22 cellular contexts compared by ENCODE assay signal in genomic region chr10:100504101-100504500, GRCh38. TPM values are rescaled to one million over a fixed set of nuclear protein-coding genes. Genes with fewer than 3 reads are reported as not detected.
DNase-seq lines count a peak whose midpoint lies in the region; ATAC-seq and TF ChIP-seq lines count a peak whose summit lies in the region.
"Had no signal": no experiment of that assay in that cellular context is flagged by ENCODE, and none has a peak within 500 bp of the region (broad histone marks: within the 10 kb centered on the region; RNA-seq: fewer than 3 reads in every experiment).

No MANE protein-coding gene starts in this region.

- TF ChIP-seq POLR2A in thyroid gland (IDR thresholded peaks at IDR 0.05), result no peak

- H3K4me3 ChIP-seq in cardiac muscle cell (no peak overlapping the region), heart right ventricle (no peak overlapping the region), SJSA1 (no peak overlapping the region), thyroid gland (replicated peaks in 1 of 3) (no peak overlapping the region)

- intact Hi-C loops in heart right ventricle (cut with DNase I) (loop anchor here in 1 of 10 donors (10.0 kb wide), 1 partner anchor 69 kb away; no protein-coding TSS in a partner anchor), thyroid gland (cut with DNase I) (no loop called here)

- H3K27me3 ChIP-seq in cardiac muscle cell, result no peaks in the 10 kb centered on the region
- no peaks in the 10 kb centered on the region for H3K27me3 ChIP-seq in heart right ventricle
- no peaks in the 10 kb centered on the region for H3K27me3 ChIP-seq in SJSA1 (replicated peaks)
- H3K27me3 ChIP-seq in thyroid gland, result no peaks in the 10 kb centered on the region

- peak overlapping the region; percentile 69 for H3K27ac Mint-ChIP-seq in stimulated activated effector memory CD8-positive, alpha-beta T cell treated with anti-CD3 and anti-CD28 coated beads, Interleukin-12 subunit alpha, Interleukin-12 subunit beta, amount 100 ng/mL, for 72 hours
- H3K27ac Mint-ChIP-seq: activated naive CD8-positive, alpha-beta T cell treated with anti-CD3 and anti-CD28 coated beads, Interleukin-2, amount 50 U/mL, for 24 hours; CD4-positive, CD25-positive, alpha-beta regulatory T cell had no signal

- H3K36me3 ChIP-seq in cardiac muscle cell (peaks cover 19% of the 10 kb centered on the region), heart right ventricle (peaks cover 0 to 93% (median 33%) of the 10 kb centered on the region in 9 donors), SJSA1 (peaks cover 26% of the 10 kb centered on the region), thyroid gland (peaks cover 0 to 3% of the 10 kb centered on the region in 2 donors)

- H3K36me3 Mint-ChIP-seq in stimulated activated effector memory CD8-positive, alpha-beta T cell treated with anti-CD3 and anti-CD28 coated beads, Interleukin-12 subunit alpha, Interleukin-12 subunit beta, amount 100 ng/mL, for 72 hours, result peaks cover 82% of the 10 kb centered on the region

- H3K4me1 Mint-ChIP-seq in stimulated activated effector memory CD8-positive, alpha-beta T cell treated with anti-CD3 and anti-CD28 coated beads, Interleukin-12 subunit alpha, Interleukin-12 subunit beta, amount 100 ng/mL, for 72 hours, result peaks cover 39% of the 10 kb centered on the region

- ATAC-seq in heart right ventricle (no peak), GM21390 (IDR thresholded peaks at IDR 0.05; ENCODE audit: unreplicated experiment) (no peak)
- no peak for ATAC-seq in stimulated activated effector memory CD8-positive, alpha-beta T cell treated with anti-CD3 and anti-CD28 coated beads, Interleukin-12 subunit alpha, Interleukin-12 subunit beta, amount 100 ng/mL, for 72 hours
- ATAC-seq: activated naive CD8-positive, alpha-beta T cell treated with anti-CD3 and anti-CD28 coated beads, Interleukin-2, amount 50 U/mL, for 24 hours; esophagus mucosa; Panc1 had no signal

- DNase-seq in cardiac muscle cell (ENCODE audit: low read depth in 1 of 2, low spot score in 1 of 2) (peak; percentile 8 to 46), heart right ventricle (no peak), SJSA1 (ENCODE audit: low read depth in 1 of 2, low spot score in 2 of 2) (peak in 1 of 2 experiments; percentile 80), fibroblast of gingiva (ENCODE audit: low read depth) (peak; percentile 46), T-helper 2 cell (no peak), thyroid gland (no peak)
- no peak for DNase-seq in stimulated activated effector memory CD8-positive, alpha-beta T cell treated with anti-CD3 and anti-CD28 coated beads, Interleukin-12 subunit alpha, Interleukin-12 subunit beta, amount 100 ng/mL, for 72 hours (ENCODE audit: low spot score in 2 of 2)
- DNase-seq: ACHN; activated naive CD8-positive, alpha-beta T cell treated with anti-CD3 and anti-CD28 coated beads, Interleukin-2, amount 50 U/mL, for 24 hours; CD4-positive, CD25-positive, alpha-beta regulatory T cell; DMS153; head of caudate nucleus; NCI-H146; NCI-H748 treated with DMSO at 0.1 percent for 48 hours; stimulated activated CD4-positive, alpha-beta T cell treated with anti-CD3 and anti-CD28 coated beads, Interleukin-12 subunit alpha, Interleukin-12 subunit beta, amount 100 ng/mL, for 4 hours had no signal

- H3K4me1 ChIP-seq in cardiac muscle cell (ENCODE audit: low read depth) (peaks cover 10% of the 10 kb centered on the region), heart right ventricle (peaks cover 0 to 7% (median 0%) of the 10 kb centered on the region in 9 donors), SJSA1 (replicated peaks) (peaks cover 43% of the 10 kb centered on the region), thyroid gland (no peaks in the 10 kb centered on the region)

- no peak for TF ChIP-seq CTCF in cardiac muscle cell (IDR thresholded peaks at IDR 0.05; ENCODE audit: low read depth, low read length)
- no peak for TF ChIP-seq CTCF in heart right ventricle (IDR thresholded peaks at IDR 0.05)
- no peak for TF ChIP-seq CTCF in thyroid gland (IDR thresholded peaks at IDR 0.05)

- H3K27ac ChIP-seq in cardiac muscle cell (peak overlapping the region; percentile 78), heart right ventricle (no peak overlapping the region), SJSA1 (peak overlapping the region; percentile 60), thyroid gland (no peak overlapping the region)

- 63 to 74% methylated on average over 5 of the region's 5 CpGs for WGBS in heart right ventricle, 2 donors
- WGBS in thyroid gland, 2 donors, result 68 to 74% methylated on average over 5 of the region's 5 CpGs

- no peaks in the 10 kb centered on the region for H3K9me3 Mint-ChIP-seq in stimulated activated effector memory CD8-positive, alpha-beta T cell treated with anti-CD3 and anti-CD28 coated beads, Interleukin-12 subunit alpha, Interleukin-12 subunit beta, amount 100 ng/mL, for 72 hours
- H3K9me3 Mint-ChIP-seq: activated naive CD8-positive, alpha-beta T cell treated with anti-CD3 and anti-CD28 coated beads, Interleukin-2, amount 50 U/mL, for 24 hours; CD4-positive, CD25-positive, alpha-beta regulatory T cell had no signal

- H3K9me3 ChIP-seq in cardiac muscle cell (ENCODE audit: low read depth) (no peaks in the 10 kb centered on the region), heart right ventricle (no peaks in the 10 kb centered on the region), SJSA1 (replicated peaks) (no peaks in the 10 kb centered on the region), thyroid gland (no peaks in the 10 kb centered on the region)

- no peak overlapping the region for H3K4me3 Mint-ChIP-seq in stimulated activated effector memory CD8-positive, alpha-beta T cell treated with anti-CD3 and anti-CD28 coated beads, Interleukin-12 subunit alpha, Interleukin-12 subunit beta, amount 100 ng/mL, for 72 hours
- H3K4me3 Mint-ChIP-seq: activated naive CD8-positive, alpha-beta T cell treated with anti-CD3 and anti-CD28 coated beads, Interleukin-2, amount 50 U/mL, for 24 hours; CD4-positive, CD25-positive, alpha-beta regulatory T cell had no signal

RNA-seq across cellular contexts. Expression of gene SEC31B, which starts 15.6 kb away (rescaled TPM):
- total RNA-seq in cardiac muscle cell (8.0 and 13.2 TPM in 2 replicates), heart right ventricle (10 to 100 TPM in 1 of 10 donors, 1 to 10 TPM in 9; 6.7 to 10.6 (median 8.3) TPM), thyroid gland (1 to 10 TPM; 4.2 to 8.9 (median 6.9) TPM)
- polyA plus RNA-seq in cardiac muscle cell (15.0 and 23.1 TPM in 2 replicates), heart right ventricle (10 to 100 TPM in 1 of 2 donors, 1 to 10 TPM in 1; 2.7 to 28.2 TPM)
- 1.8 and 2.2 TPM in 2 replicates for total RNA-seq in SJSA1 (2014; rRNA removed; shearing (Covaris generic))

RNA-seq across cellular contexts. Expression of gene NDUFB8, which starts 25.6 kb away (rescaled TPM):
- total RNA-seq in cardiac muscle cell (296 and 504 TPM in 2 replicates), heart right ventricle (100 to 1,000 TPM; 321 to 498 (median 422) TPM), thyroid gland (100 to 1,000 TPM; 164 to 339 (median 209) TPM)
- polyA plus RNA-seq in cardiac muscle cell (577 and 748 TPM in 2 replicates), heart right ventricle (100 to 1,000 TPM; 750 to 915 TPM)
- 195 and 280 TPM in 2 replicates for total RNA-seq in SJSA1 (2014; rRNA removed; shearing (Covaris generic))

RNA-seq across cellular contexts. Expression of gene HIF1AN, which starts 31.6 kb away (rescaled TPM):
- total RNA-seq in cardiac muscle cell (16.6 and 20.3 TPM in 2 replicates), heart right ventricle (10 to 100 TPM; 40.9 to 66.8 (median 50.4) TPM), thyroid gland (10 to 100 TPM in 2 of 4 donors, 1 to 10 TPM in 2; 9.1 to 15.4 (median 11.1) TPM)
- polyA plus RNA-seq in cardiac muscle cell (37.4 and 40.2 TPM in 2 replicates), heart right ventricle (1 to 10 TPM; 7.1 to 7.2 TPM)
- total RNA-seq in SJSA1 (2014; rRNA removed; shearing (Covaris generic)), result 3.0 and 9.5 TPM in 2 replicates

RNA-seq across cellular contexts. Expression of gene WNT8B, which starts 41.3 kb away (rescaled TPM):
- total RNA-seq in cardiac muscle cell, result 0.07 TPM in 1 of 2 replicates, not detected in the other
- polyA plus RNA-seq in cardiac muscle cell, result not detected in 2 replicates
- total RNA-seq in heart right ventricle, result not detected
- not detected for polyA plus RNA-seq in heart right ventricle
- not detected in 2 replicates for total RNA-seq in SJSA1 (2014; rRNA removed; shearing (Covaris generic))
- not detected for total RNA-seq in thyroid gland
- total RNA-seq: cardiac septum; CD4-positive, CD25-positive, alpha-beta regulatory T cell; esophagus mucosa; liver; renal cortical epithelial cell; SK-MEL-5 had no signal
- polyA plus RNA-seq: liver had no signal

Comparison
In these comparisons a context has a peak if more than half of its experiments do, and no peak if none do; other contexts are left out.
1. DNase-seq: peak in cardiac muscle cell (2 of 2) and fibroblast of gingiva (single experiment); none in heart right ventricle (0 of 2), stimulated activated effector memory CD8-positive, alpha-beta T cell treated with anti-CD3 and anti-CD28 coated beads, Interleukin-12 subunit alpha, Interleukin-12 subunit beta, amount 100 ng/mL, for 72 hours (0 of 2), T-helper 2 cell (0 of 5) and thyroid gland (0 of 2).
2. H3K27ac ChIP-seq: peak in cardiac muscle cell (single experiment) and SJSA1 (single experiment); none in heart right ventricle (0 of 10) and thyroid gland (0 of 3).